8 cellular contexts compared by ENCODE assay signal in the genomic region with DNA sequence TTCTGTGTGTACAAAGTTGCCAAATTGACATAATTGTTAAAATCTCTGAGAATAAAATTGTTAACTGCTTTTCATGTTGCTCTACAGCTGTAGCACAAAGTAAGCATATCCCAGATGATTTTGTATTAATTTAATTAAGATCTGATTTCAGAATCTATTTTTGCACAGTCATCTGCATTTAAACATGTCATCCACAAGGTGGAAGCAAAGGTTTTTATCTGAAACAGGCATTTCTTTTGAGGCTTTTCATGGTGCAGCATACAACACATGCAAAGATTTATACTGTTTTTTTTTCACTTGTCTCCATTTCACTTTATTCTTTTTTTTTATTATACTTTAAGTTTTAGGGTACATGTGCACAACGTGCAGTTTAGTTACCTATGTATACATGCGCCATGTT. TPM values are rescaled to one million over a fixed set of nuclear protein-coding genes. Genes with fewer than 3 reads are reported as not detected.
A peak's percentile ranks its signal among the peaks of the same experiment; 100 is the strongest.
DNase-seq lines count a peak whose midpoint lies in the region; ATAC-seq and TF ChIP-seq lines count a peak whose summit lies in the region.

No MANE protein-coding gene starts in this region.

- DNase-seq in Caki2 (ENCODE audit: low read depth) (peak; percentile 22), KBM-7 (peak; percentile 13), amniotic stem cell (lab: John Stamatoyannopoulos, UW) (peak; percentile 14), SKM-1 (lab: John Stamatoyannopoulos, UW; ENCODE audit: unreplicated experiment) (no peak), T1000 (lab: John Stamatoyannopoulos, UW) (no peak)

- no peak overlapping the region for H3K27ac ChIP-seq in liver (ENCODE audit: low read depth in 1 of 2, low read length in 2 of 2)

- H3K4me1 ChIP-seq in liver (ENCODE audit: control insufficient read depth in 4 of 4, insufficient read depth in 4 of 4, low read length in 3 of 4), result no peaks in the 10 kb centered on the region

- H3K27me3 ChIP-seq in liver (ENCODE audit: control insufficient read depth in 4 of 4, insufficient read depth in 4 of 4, low read length in 3 of 4), result no peaks in the 10 kb centered on the region

- no peak overlapping the region for H3K4me3 ChIP-seq in liver (ENCODE audit: low read depth in 1 of 3, low read length in 3 of 3)

- H3K36me3 ChIP-seq in liver (ENCODE audit: control insufficient read depth in 4 of 4, insufficient read depth in 3 of 4, low read depth in 1 of 4, low read length in 3 of 4), result no peaks in the 10 kb centered on the region

- H3K9me3 ChIP-seq in liver (ENCODE audit: control insufficient read depth in 4 of 4, low read length in 3 of 4), result no peaks in the 10 kb centered on the region

- H3K9ac ChIP-seq in liver (ENCODE audit: low read depth in 1 of 2, low read length in 2 of 2), result no peak overlapping the region

- in situ Hi-C loops in Caki2 (cut with HindIII; ENCODE audit: low pct_unique_long_range_greater_than_20kb, low sequenced_read_pairs), result no loop called here
- in situ Hi-C loops in KBM-7 (cut with MboI; ENCODE audit: low pct_unique_long_range_greater_than_20kb, low sequenced_read_pairs), result loop anchor here (25.0 kb wide), 1 partner anchor 555 kb away; no protein-coding TSS in a partner anchor

- peak; percentile 75 to 78 for TF ChIP-seq RAD21 in liver (IDR thresholded peaks at IDR 0.05)

- peak; percentile 47 for TF ChIP-seq CTCF in liver (IDR thresholded peaks at IDR 0.05; ENCODE audit: low read depth, low read length, missing input control)

- 94% methylated on average over 2 of the region's 2 CpGs for whole genome bisulfite sequencing in liver

- ATAC-seq in GM19328 (IDR thresholded peaks at IDR 0.05; ENCODE audit: unreplicated experiment) (no peak), GM21576 (IDR thresholded peaks at IDR 0.05; ENCODE audit: unreplicated experiment) (no peak)

TF ChIP-seq in liver, 16 proteins besides CTCF, POLR2A, EP300 and RAD21:
- no peak for TF ChIP-seq FOXA2 (IDR thresholded peaks at IDR 0.05)
- no peak for TF ChIP-seq GABPA (IDR thresholded peaks at IDR 0.05 in 1 of 2, conservative IDR thresholded peaks at IDR 0.05 in 1 of 2)
- TF ChIP-seq JUND (IDR thresholded peaks at IDR 0.05), result no peak
- TF ChIP-seq EGR1 (IDR thresholded peaks at IDR 0.05; ENCODE audit: low read depth in 2 of 2), result no peak
- TF ChIP-seq YY1 (IDR thresholded peaks at IDR 0.05), result no peak
- no peak for TF ChIP-seq SP1 (IDR thresholded peaks at IDR 0.05)
- TF ChIP-seq HNF4A (conservative IDR thresholded peaks at IDR 0.05), result no peak
- no peak for TF ChIP-seq FOXA1 (IDR thresholded peaks at IDR 0.05)
- TF ChIP-seq, protein P1, sequence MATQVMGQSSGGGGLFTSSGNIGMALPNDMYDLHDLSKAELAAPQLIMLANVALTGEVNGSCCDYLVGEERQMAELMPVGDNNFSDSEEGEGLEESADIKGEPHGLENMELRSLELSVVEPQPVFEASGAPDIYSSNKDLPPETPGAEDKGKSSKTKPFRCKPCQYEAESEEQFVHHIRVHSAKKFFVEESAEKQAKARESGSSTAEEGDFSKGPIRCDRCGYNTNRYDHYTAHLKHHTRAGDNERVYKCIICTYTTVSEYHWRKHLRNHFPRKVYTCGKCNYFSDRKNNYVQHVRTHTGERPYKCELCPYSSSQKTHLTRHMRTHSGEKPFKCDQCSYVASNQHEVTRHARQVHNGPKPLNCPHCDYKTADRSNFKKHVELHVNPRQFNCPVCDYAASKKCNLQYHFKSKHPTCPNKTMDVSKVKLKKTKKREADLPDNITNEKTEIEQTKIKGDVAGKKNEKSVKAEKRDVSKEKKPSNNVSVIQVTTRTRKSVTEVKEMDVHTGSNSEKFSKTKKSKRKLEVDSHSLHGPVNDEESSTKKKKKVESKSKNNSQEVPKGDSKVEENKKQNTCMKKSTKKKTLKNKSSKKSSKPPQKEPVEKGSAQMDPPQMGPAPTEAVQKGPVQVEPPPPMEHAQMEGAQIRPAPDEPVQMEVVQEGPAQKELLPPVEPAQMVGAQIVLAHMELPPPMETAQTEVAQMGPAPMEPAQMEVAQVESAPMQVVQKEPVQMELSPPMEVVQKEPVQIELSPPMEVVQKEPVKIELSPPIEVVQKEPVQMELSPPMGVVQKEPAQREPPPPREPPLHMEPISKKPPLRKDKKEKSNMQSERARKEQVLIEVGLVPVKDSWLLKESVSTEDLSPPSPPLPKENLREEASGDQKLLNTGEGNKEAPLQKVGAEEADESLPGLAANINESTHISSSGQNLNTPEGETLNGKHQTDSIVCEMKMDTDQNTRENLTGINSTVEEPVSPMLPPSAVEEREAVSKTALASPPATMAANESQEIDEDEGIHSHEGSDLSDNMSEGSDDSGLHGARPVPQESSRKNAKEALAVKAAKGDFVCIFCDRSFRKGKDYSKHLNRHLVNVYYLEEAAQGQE (IDR thresholded peaks at IDR 0.05), result no peak
- TF ChIP-seq, protein P2, sequence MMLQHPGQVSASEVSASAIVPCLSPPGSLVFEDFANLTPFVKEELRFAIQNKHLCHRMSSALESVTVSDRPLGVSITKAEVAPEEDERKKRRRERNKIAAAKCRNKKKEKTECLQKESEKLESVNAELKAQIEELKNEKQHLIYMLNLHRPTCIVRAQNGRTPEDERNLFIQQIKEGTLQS (IDR thresholded peaks at IDR 0.05), result no peak

RNA-seq across cellular contexts. Expression of a gene that starts 51.2 kb away (rescaled TPM):
- not detected in 2 replicates for total RNA-seq in Caki2 (2014; rRNA removed; shearing (Covaris generic); ENCODE audit: low replicate concordance)
- 1,000 to 10,000 TPM; 1,801 to 2,843 TPM for total RNA-seq in liver
- 1,000 to 10,000 TPM; 3,030 to 4,674 TPM for polyA plus RNA-seq in liver

Comparison
In these comparisons a context has a peak if more than half of its experiments do, and no peak if none do; other contexts are left out.
1. DNase-seq: peak in Caki2 (single experiment), KBM-7 (single experiment) and amniotic stem cell (single experiment); none in SKM-1 (single experiment) and T1000 (single experiment).
2. RNA of a gene that starts 51.2 kb away (total RNA-seq): 1,801 to 2,843 TPM in liver; not detected in Caki2; every median in the first group is over 1,000 times any median in the second.